ENCODE assay signal across 8 cellular contexts in genomic region chr1:42035830-42036604, GRCh38.
DNase-seq lines count a peak whose midpoint lies in the region; ATAC-seq, FAIRE-seq and TF ChIP-seq lines count a peak whose summit lies in the region.

No MANE protein-coding gene starts in this region.

- H3K4me2 ChIP-seq in HepG2 (ENCODE audit: low read depth, low read length) = peak overlapping the region; percentile 88

- no peaks in the 10 kb centered on the region for H3K36me3 ChIP-seq in HepG2 (replicated peaks in 1 of 2; ENCODE audit: control insufficient read depth in 1 of 2, insufficient read depth in 2 of 2, low read length in 2 of 2)

- H3K9ac ChIP-seq in HepG2 (ENCODE audit: insufficient read depth, low read depth, low read length) = peak overlapping the region; percentile 2; the same call in 1 of the 2 replicates

- peak; percentile 24 for DNase-seq in NCI-H524 treated with DMSO at 0.1 percent for 48 hours (lab: John Stamatoyannopoulos, UW)
- peak; percentile 98 for DNase-seq in activated CD4-positive, alpha-beta T cell treated with anti-CD3 and anti-CD28 coated beads, Interleukin-2, amount 50 U/mL, for 1 hour
- DNase-seq in dermis blood vessel endothelial cell = peak; percentile 95
- DNase-seq in HepG2 (ENCODE audit: low spot score) = peak; percentile 74
- peak; percentile 98 for DNase-seq in stimulated activated CD4-positive, alpha-beta T cell treated with anti-CD3 and anti-CD28 coated beads, Interleukin-2, amount 100 ng/mL, for 4 hours (ENCODE audit: low read depth)

- no peaks in the 10 kb centered on the region for H4K20me1 ChIP-seq in HepG2 (ENCODE audit: insufficient read depth, low read length)

- peak overlapping the region; percentile 72 for H3K27ac ChIP-seq in C4-2B
- H3K27ac ChIP-seq in HepG2 (ENCODE audit: extremely low read length, insufficient read depth, low read length) = no peak overlapping the region

- H3K27me3 ChIP-seq in HepG2 (ENCODE audit: control insufficient read depth in 1 of 2, insufficient read depth in 2 of 2, low read length in 2 of 2) = peaks cover 2 to 35% of the 10 kb centered on the region in 2 experiments; a peak in 4 of 5 replicates

- no peak for TF ChIP-seq EP300 in HepG2 (IDR thresholded peaks at IDR 0.05; ENCODE audit: low read depth in 2 of 2, low read length in 2 of 2)
- TF ChIP-seq EP300 in HepG2 (CRISPR knock-in tag; IDR thresholded peaks at IDR 0.05; ENCODE audit: borderline replicate concordance) = no peak

- peak overlapping the region; percentile 44 for H2AFZ ChIP-seq in HepG2 (ENCODE audit: low read length)

- TF ChIP-seq RAD21 in HepG2 (CRISPR knock-in tag; IDR thresholded peaks at IDR 0.05) = no peak

- peaks cover 12% of the 10 kb centered on the region for H3K4me1 ChIP-seq in HepG2 (ENCODE audit: insufficient read depth, low read length)

- H3K4me3 ChIP-seq in HepG2 (replicated peaks in 1 of 3; ENCODE audit: insufficient read depth in 1 of 3, low read depth in 2 of 3, low read length in 3 of 3) = peak overlapping the region; percentile 66 to 79 (median 70)

- POLR2A ChIA-PET in HepG2 (lab: Yijun Ruan, JAX) = no interaction called here

- H3K9me3 ChIP-seq in HepG2 (ENCODE audit: low read length) = no peaks in the 10 kb centered on the region

- H3K79me2 ChIP-seq in HepG2 (ENCODE audit: insufficient read depth, low read length) = no peaks in the 10 kb centered on the region

- ATAC-seq in GM19372 (IDR thresholded peaks at IDR 0.05; ENCODE audit: low read depth, unreplicated experiment) (peak; percentile 88), HG03520 (IDR thresholded peaks at IDR 0.05; ENCODE audit: unreplicated experiment) (peak; percentile 87), HepG2 (peak; percentile 92)

- in situ Hi-C loops in HepG2 (cut with HindIII; ENCODE audit: extremely low pct_ligation_motif_present, low pct_unique_long_range_greater_than_20kb) = no loop called here

- CTCF ChIA-PET in HepG2 (lab: Yijun Ruan, JAX; ENCODE audit: low intra/inter-chr PET ratio, low total read pairs) = no interaction called here

- 0 out of 4 replicates have a peak, but pooled peaks of 1 of the 2 experiments have one; percentile 12 for TF ChIP-seq POLR2A in HepG2 (IDR thresholded peaks at IDR 0.05; ENCODE audit: insufficient read depth in 1 of 2, low read depth in 2 of 2, low read length in 2 of 2)

- no peak for FAIRE-seq in HepG2 (lab: Jason Lieb, UNC)

- TF ChIP-seq CTCF in C4-2B (conservative IDR thresholded peaks at IDR 0.05) (peak; percentile 56), HepG2 (CRISPR knock-in tag; IDR thresholded peaks at IDR 0.05) (no peak)

- intact Hi-C loops in HepG2 (cut with micrococcal nuclease; ENCODE audit: unreplicated experiment) = no loop called here

- BruUV-seq in HepG2 (replicated peaks; lab: Mats Ljungman, UMichigan) = no TSS peak

- WGBS in HepG2 (ENCODE audit: low lambda C conversion rate) = no CpG with 5 or more reads among the region's 60 CpGs

TF ChIP-seq in HepG2, 621 proteins besides CTCF, POLR2A, EP300 and RAD21 (continues in another document):
- TF ChIP-seq ZC3H4 (CRISPR knock-in tag; IDR thresholded peaks at IDR 0.05; ENCODE audit: borderline replicate concordance) (no peak), CAMTA2 (CRISPR knock-in tag; IDR thresholded peaks at IDR 0.05; ENCODE audit: borderline replicate concordance) (no peak), BRD4 (CRISPR knock-in tag; IDR thresholded peaks at IDR 0.05) (no peak), TMF1 (CRISPR knock-in tag; IDR thresholded peaks at IDR 0.05; ENCODE audit: low read depth) (no peak), MIER2 (CRISPR knock-in tag; IDR thresholded peaks at IDR 0.05) (no peak), ZNF780A (CRISPR knock-in tag; IDR thresholded peaks at IDR 0.05) (no peak), NFYB (CRISPR knock-in tag; IDR thresholded peaks at IDR 0.05) (peak; percentile 57), KMT2A (CRISPR knock-in tag; IDR thresholded peaks at IDR 0.05) (no peak), ZNF644 (CRISPR knock-in tag; IDR thresholded peaks at IDR 0.05; ENCODE audit: low read depth) (no peak), TBX2 (CRISPR knock-in tag; IDR thresholded peaks at IDR 0.05; ENCODE audit: borderline replicate concordance) (no peak), AHR (CRISPR knock-in tag; IDR thresholded peaks at IDR 0.05) (no peak), NPAS2 (CRISPR knock-in tag; IDR thresholded peaks at IDR 0.05; ENCODE audit: borderline replicate concordance) (no peak), MED1 (CRISPR knock-in tag; IDR thresholded peaks at IDR 0.05) (no peak), NCOR1 (IDR thresholded peaks at IDR 0.05; ENCODE audit: borderline replicate concordance, low read length) (no peak), ZFP41 (CRISPR knock-in tag; IDR thresholded peaks at IDR 0.05; ENCODE audit: borderline replicate concordance) (no peak), SP1 (IDR thresholded peaks at IDR 0.05) (no peak), SP1 (CRISPR knock-in tag; IDR thresholded peaks at IDR 0.05) (peak; percentile 78), NFYC (CRISPR knock-in tag; IDR thresholded peaks at IDR 0.05) (peak; percentile 71), NFE2L2 (IDR thresholded peaks at IDR 0.05; ENCODE audit: low read length) (no peak), HMGXB4 (CRISPR knock-in tag; IDR thresholded peaks at IDR 0.05; ENCODE audit: borderline replicate concordance in 1 of 2, low read depth in 1 of 2) (no peak), ZNF34 (CRISPR knock-in tag; IDR thresholded peaks at IDR 0.05; ENCODE audit: borderline replicate concordance) (no peak), GABPB1 (CRISPR knock-in tag; IDR thresholded peaks at IDR 0.05) (peak; percentile 87), ZBTB8A (CRISPR knock-in tag; IDR thresholded peaks at IDR 0.05; ENCODE audit: borderline replicate concordance, low read depth) (no peak), ZBTB1 (CRISPR knock-in tag; IDR thresholded peaks at IDR 0.05; ENCODE audit: borderline replicate concordance) (no peak), AGO1 (IDR thresholded peaks at IDR 0.05; ENCODE audit: low read depth, low read length, poor library complexity, severe bottlenecking) (no peak)
- TF ChIP-seq, protein P1, sequence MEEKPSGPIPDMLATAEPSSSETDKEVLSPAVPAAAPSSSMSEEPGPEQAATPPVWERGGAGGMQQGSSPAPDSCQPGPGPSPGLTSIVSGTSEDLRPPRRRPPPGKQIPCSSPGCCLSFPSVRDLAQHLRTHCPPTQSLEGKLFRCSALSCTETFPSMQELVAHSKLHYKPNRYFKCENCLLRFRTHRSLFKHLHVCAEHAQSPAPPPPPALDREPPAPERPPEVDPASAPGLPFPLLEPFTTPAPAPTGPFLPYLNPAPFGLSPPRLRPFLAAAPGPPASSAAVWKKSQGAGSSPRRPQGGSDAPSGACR (CRISPR knock-in tag; IDR thresholded peaks at IDR 0.05) = no peak
- TF ChIP-seq, protein P2, sequence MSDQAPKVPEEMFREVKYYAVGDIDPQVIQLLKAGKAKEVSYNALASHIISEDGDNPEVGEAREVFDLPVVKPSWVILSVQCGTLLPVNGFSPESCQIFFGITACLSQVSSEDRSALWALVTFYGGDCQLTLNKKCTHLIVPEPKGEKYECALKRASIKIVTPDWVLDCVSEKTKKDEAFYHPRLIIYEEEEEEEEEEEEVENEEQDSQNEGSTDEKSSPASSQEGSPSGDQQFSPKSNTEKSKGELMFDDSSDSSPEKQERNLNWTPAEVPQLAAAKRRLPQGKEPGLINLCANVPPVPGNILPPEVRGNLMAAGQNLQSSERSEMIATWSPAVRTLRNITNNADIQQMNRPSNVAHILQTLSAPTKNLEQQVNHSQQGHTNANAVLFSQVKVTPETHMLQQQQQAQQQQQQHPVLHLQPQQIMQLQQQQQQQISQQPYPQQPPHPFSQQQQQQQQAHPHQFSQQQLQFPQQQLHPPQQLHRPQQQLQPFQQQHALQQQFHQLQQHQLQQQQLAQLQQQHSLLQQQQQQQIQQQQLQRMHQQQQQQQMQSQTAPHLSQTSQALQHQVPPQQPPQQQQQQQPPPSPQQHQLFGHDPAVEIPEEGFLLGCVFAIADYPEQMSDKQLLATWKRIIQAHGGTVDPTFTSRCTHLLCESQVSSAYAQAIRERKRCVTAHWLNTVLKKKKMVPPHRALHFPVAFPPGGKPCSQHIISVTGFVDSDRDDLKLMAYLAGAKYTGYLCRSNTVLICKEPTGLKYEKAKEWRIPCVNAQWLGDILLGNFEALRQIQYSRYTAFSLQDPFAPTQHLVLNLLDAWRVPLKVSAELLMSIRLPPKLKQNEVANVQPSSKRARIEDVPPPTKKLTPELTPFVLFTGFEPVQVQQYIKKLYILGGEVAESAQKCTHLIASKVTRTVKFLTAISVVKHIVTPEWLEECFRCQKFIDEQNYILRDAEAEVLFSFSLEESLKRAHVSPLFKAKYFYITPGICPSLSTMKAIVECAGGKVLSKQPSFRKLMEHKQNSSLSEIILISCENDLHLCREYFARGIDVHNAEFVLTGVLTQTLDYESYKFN (CRISPR knock-in tag; conservative IDR thresholded peaks at IDR 0.05) = no peak
- TF ChIP-seq, protein P3, sequence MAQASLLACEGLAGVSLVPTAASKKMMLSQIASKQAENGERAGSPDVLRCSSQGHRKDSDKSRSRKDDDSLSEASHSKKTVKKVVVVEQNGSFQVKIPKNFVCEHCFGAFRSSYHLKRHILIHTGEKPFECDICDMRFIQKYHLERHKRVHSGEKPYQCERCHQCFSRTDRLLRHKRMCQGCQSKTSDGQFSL (CRISPR knock-in tag; IDR thresholded peaks at IDR 0.05) = no peak
- TF ChIP-seq, protein P4, sequence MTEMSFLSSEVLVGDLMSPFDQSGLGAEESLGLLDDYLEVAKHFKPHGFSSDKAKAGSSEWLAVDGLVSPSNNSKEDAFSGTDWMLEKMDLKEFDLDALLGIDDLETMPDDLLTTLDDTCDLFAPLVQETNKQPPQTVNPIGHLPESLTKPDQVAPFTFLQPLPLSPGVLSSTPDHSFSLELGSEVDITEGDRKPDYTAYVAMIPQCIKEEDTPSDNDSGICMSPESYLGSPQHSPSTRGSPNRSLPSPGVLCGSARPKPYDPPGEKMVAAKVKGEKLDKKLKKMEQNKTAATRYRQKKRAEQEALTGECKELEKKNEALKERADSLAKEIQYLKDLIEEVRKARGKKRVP (CRISPR knock-in tag; IDR thresholded peaks at IDR 0.05) = no peak

Comparison
In these comparisons a context has a peak if more than half of its experiments do, and no peak if none do; other contexts are left out.
1. DNase-seq: peak in every context shown above with its lines; median percentile 98 in activated CD4-positive, alpha-beta T cell treated with anti-CD3 and anti-CD28 coated beads, Interleukin-2, amount 50 U/mL, for 1 hour; 98 in stimulated activated CD4-positive, alpha-beta T cell treated with anti-CD3 and anti-CD28 coated beads, Interleukin-2, amount 100 ng/mL, for 4 hours; 95 in dermis blood vessel endothelial cell; 74 in HepG2; 24 in NCI-H524 treated with DMSO at 0.1 percent for 48 hours.